ENCODE assay signal across 8 cellular contexts in genomic region chr4:153248641-153249198, GRCh38. TPM values are rescaled to one million over a fixed set of nuclear protein-coding genes. Genes with fewer than 3 reads are reported as not detected.
DNase-seq lines count a peak whose midpoint lies in the region; ATAC-seq and TF ChIP-seq lines count a peak whose summit lies in the region.

No MANE protein-coding gene starts in this region.

- 32% methylated on average over 9 of the region's 14 CpGs for WGBS in mesenchymal stem cell

- no peak overlapping the region for H3K23ac ChIP-seq in mesenchymal stem cell (ENCODE audit: low read length in 2 of 2)

- H3K4me3 Mint-ChIP-seq in activated T-cell treated with anti-CD3 and anti-CD28 coated beads, Interleukin-2, amount 50 U/mL, for 72 hours = peak overlapping the region; percentile 84 to 91

- peak overlapping the region; percentile 87 for H3K9ac ChIP-seq in mesenchymal stem cell (ENCODE audit: low read length)

- H3K9me3 Mint-ChIP-seq in activated T-cell treated with anti-CD3 and anti-CD28 coated beads, Interleukin-2, amount 50 U/mL, for 72 hours = no peaks in the 10 kb centered on the region

- H3K4ac ChIP-seq in mesenchymal stem cell (ENCODE audit: low read depth in 1 of 2, low read length in 2 of 2) = peak overlapping the region in 1 of 2 experiments; percentile 17

- H2BK12ac ChIP-seq in mesenchymal stem cell (ENCODE audit: low read length in 2 of 2) = peak overlapping the region in 1 of 2 experiments; percentile 17

- peaks cover 23% of the 10 kb centered on the region for H3K4me1 Mint-ChIP-seq in activated T-cell treated with anti-CD3 and anti-CD28 coated beads, Interleukin-2, amount 50 U/mL, for 72 hours (ENCODE audit: low read depth)

- peak overlapping the region; percentile 64 for H4K8ac ChIP-seq in mesenchymal stem cell (ENCODE audit: low read length)

- H3K27me3 ChIP-seq in mesenchymal stem cell (ENCODE audit: control insufficient read depth in 1 of 2, insufficient read depth in 1 of 2, low read length in 2 of 2) = no peaks in the 10 kb centered on the region

- no peak overlapping the region for H2BK5ac ChIP-seq in mesenchymal stem cell (ENCODE audit: low read depth, low read length, poor library complexity, severe bottlenecking)

- DNase-seq in activated T-cell treated with anti-CD3 and anti-CD28 coated beads, Interleukin-2, amount 50 U/mL, for 72 hours = no peak
- DNase-seq in activated T-cell treated with anti-CD3 and anti-CD28 coated beads for 4 hours = no peak
- peak; percentile 29 for DNase-seq in NCI-H2107 (lab: John Stamatoyannopoulos, UW)
- no peak for DNase-seq in cardiac fibroblast (ENCODE audit: low read depth in 2 of 2)
- DNase-seq in mesenchymal stem cell = no peak
- no peak for DNase-seq in GM20000 (ENCODE audit: low spot score)
- DNase-seq in HT-29 (ENCODE audit: low spot score) = no peak

- no peaks in the 10 kb centered on the region for H3K27me3 Mint-ChIP-seq in activated T-cell treated with anti-CD3 and anti-CD28 coated beads, Interleukin-2, amount 50 U/mL, for 72 hours (ENCODE audit: low read depth)

- no peak overlapping the region for H2AFZ ChIP-seq in mesenchymal stem cell (ENCODE audit: low read depth, low read length)

- peak overlapping the region; percentile 29 to 40 for H3K18ac ChIP-seq in mesenchymal stem cell (ENCODE audit: low read depth in 1 of 2, low read length in 2 of 2)

- H3K4me3 ChIP-seq in cardiac fibroblast (replicated peaks in 1 of 2; ENCODE audit: low read depth in 2 of 2, low read length in 2 of 2) (peak overlapping the region; percentile 52 to 55), mesenchymal stem cell (ENCODE audit: insufficient read depth in 1 of 2, low read depth in 1 of 2, low read length in 2 of 2) (peak overlapping the region; percentile 47 to 80)

- no peaks in the 10 kb centered on the region for H3K9me3 ChIP-seq in mesenchymal stem cell (ENCODE audit: control insufficient read depth, low read length)

- peaks cover 31% of the 10 kb centered on the region for H3K79me1 ChIP-seq in mesenchymal stem cell (replicated peaks; ENCODE audit: low read length, poor library complexity, severe bottlenecking)

- H3K36me3 Mint-ChIP-seq in activated T-cell treated with anti-CD3 and anti-CD28 coated beads, Interleukin-2, amount 50 U/mL, for 72 hours (ENCODE audit: insufficient read depth in 2 of 2) = no peaks in the 10 kb centered on the region

- H3K36me3 ChIP-seq in mesenchymal stem cell (ENCODE audit: control insufficient read depth in 1 of 2, insufficient read depth in 2 of 2, low read depth in 1 of 2, low read length in 2 of 2) = no peaks in the 10 kb centered on the region

- peak overlapping the region; percentile 90 for H3K4me2 ChIP-seq in mesenchymal stem cell (ENCODE audit: low read length, poor library complexity, severe bottlenecking)

- peak overlapping the region; percentile 43 for H3K27ac ChIP-seq in mesenchymal stem cell (ENCODE audit: low read length, poor library complexity, severe bottlenecking)

- H3K4me1 ChIP-seq in mesenchymal stem cell (ENCODE audit: control insufficient read depth, insufficient read depth, low read depth, low read length) = peaks cover 12% of the 10 kb centered on the region

- no peak for TF ChIP-seq CTCF in cardiac fibroblast (IDR thresholded peaks at IDR 0.05; ENCODE audit: low read depth, low read length)
- no peak for TF ChIP-seq CTCF in GM20000 (IDR thresholded peaks at IDR 0.05; ENCODE audit: extremely low read depth, missing control alignments)

- no peak overlapping the region for H2AK5ac ChIP-seq in mesenchymal stem cell (ENCODE audit: low read length, severe bottlenecking)

- ATAC-seq in activated T-cell treated with anti-CD3 and anti-CD28 coated beads, Interleukin-2, amount 50 U/mL, for 72 hours (replicated peaks in 1 of 2) = peak in 1 of 2 donors; percentile 32
- ATAC-seq in HG03097 (IDR thresholded peaks at IDR 0.05; ENCODE audit: low FRiP score, unreplicated experiment) = no peak

- peak overlapping the region; percentile 28 for H4K91ac ChIP-seq in mesenchymal stem cell (ENCODE audit: low read length)

- no peak overlapping the region for H2BK15ac ChIP-seq in mesenchymal stem cell (ENCODE audit: low read depth, poor library complexity, severe bottlenecking)

- peak overlapping the region; percentile 76 for H2BK120ac ChIP-seq in mesenchymal stem cell (ENCODE audit: low read depth, low read length)

- peak overlapping the region in 1 of 2 experiments; percentile 2 for H3K14ac ChIP-seq in mesenchymal stem cell (ENCODE audit: low read length in 2 of 2)

- H3K27ac Mint-ChIP-seq in activated T-cell treated with anti-CD3 and anti-CD28 coated beads, Interleukin-2, amount 50 U/mL, for 72 hours = no peak overlapping the region

RNA-seq across cellular contexts. Expression of gene TRIM2, which starts 44.5 kb away (rescaled TPM):
- 1 to 10 TPM; 1.3 to 1.4 TPM for total RNA-seq in activated T-cell treated with anti-CD3 and anti-CD28 coated beads, Interleukin-2, amount 50 U/mL, for 72 hours
- 18.0 TPM for polyA plus RNA-seq in mesenchymal stem cell (2013, experiment 1 of 2)
- polyA plus RNA-seq in mesenchymal stem cell (2013, experiment 2 of 2) = 18.0 TPM
- 58.5 and 64.8 TPM in 2 replicates for total RNA-seq in HT-29 (2014; rRNA removed; shearing (Covaris generic))

Comparison
In these comparisons a context has a peak if more than half of its experiments do, and no peak if none do; other contexts are left out.
1. RNA of gene TRIM2, which starts 44.5 kb away (total RNA-seq): 58.5 to 64.8 TPM in HT-29; 1.3 to 1.4 TPM in activated T-cell treated with anti-CD3 and anti-CD28 coated beads, Interleukin-2, amount 50 U/mL, for 72 hours; every median in the first group is over 10 times any median in the second.